Comparison of ENCODE assay signal across 8 cellular contexts in the genomic region with DNA sequence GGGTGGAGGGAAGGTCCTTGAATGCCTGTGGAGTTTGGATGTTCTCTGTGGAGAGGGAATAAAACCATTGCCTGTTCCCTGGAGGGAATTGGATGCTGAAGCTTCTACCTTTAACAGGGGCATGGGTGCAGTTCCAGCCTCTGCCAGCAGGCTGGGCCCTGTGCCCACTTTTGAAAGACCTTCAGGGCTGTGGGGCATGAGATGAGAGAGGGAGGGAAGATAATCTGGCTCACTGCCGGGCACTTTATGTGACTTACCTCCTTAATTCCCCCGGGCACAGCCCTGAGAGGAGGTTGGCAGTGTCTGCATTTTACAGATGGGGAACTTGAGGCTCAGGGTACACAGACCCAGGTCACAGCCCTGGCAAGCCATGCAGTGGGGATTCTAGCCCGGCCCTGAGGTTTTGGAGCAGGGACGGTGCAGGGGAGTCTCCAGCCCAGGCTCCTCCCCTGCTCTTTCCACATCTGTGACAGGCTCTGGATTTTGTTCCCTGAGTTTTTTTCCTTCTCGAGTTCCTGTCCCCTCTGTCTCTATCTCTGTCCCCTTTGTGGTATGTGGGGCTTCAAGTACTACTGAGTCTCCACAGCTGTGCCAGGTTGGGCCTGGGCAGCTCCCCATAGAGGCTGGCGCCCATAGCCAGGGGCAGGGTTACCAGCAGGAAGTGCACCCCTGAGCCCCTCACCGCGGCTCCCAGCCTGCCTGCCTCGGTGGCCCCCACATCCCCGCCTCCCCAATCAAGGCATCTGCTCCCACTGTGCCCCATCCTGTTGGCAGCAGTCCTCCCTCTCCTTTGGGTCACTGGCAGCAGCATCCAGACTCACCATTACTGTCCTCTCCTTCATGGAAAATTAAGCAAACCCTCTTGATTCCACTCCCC. TPM values are rescaled to one million over a fixed set of nuclear protein-coding genes. Genes with fewer than 3 reads are reported as not detected.
DNase-seq lines count a peak whose midpoint lies in the region; ATAC-seq lines count a peak whose summit lies in the region.

No MANE protein-coding gene starts in this region.

- in situ Hi-C loops in G401 (cut with HindIII; ENCODE audit: low sequenced_read_pairs), result no loop called here

- intact Hi-C loops in left colon (cut with DNase I, micrococcal nuclease), result loop anchor here in 1 of 2 donors (10.0 kb wide), 1 partner anchor 126 kb away; no protein-coding TSS in a partner anchor

- DNase-seq in G401 (ENCODE audit: low spot score), result peak; percentile 72
- DNase-seq in NCI-H446 treated with DMSO at 0.1 percent for 48 hours (lab: John Stamatoyannopoulos, UW), result peak; percentile 68
- DNase-seq in activated CD4-positive, alpha-beta T cell treated with anti-CD3 and anti-CD28 coated beads for 1 hour, result peak; percentile 78
- DNase-seq in cerebellar cortex (ENCODE audit: low spot score), result peak; percentile 80
- peak; percentile 74 to 90 for DNase-seq in left colon
- peak; percentile 84 to 87 for DNase-seq in stimulated activated CD4-positive, alpha-beta T cell treated with anti-CD3 and anti-CD28 coated beads, Interleukin-2, amount 100 ng/mL, for 48 hours

- peak; percentile 63 for ATAC-seq in HG03135 (IDR thresholded peaks at IDR 0.05; ENCODE audit: unreplicated experiment)
- ATAC-seq in left colon, result peak; percentile 97
- ATAC-seq in GM21381 (IDR thresholded peaks at IDR 0.05; ENCODE audit: unreplicated experiment), result no peak

RNA-seq across cellular contexts. Expression of a gene that starts 14.0 kb away (rescaled TPM):
- 2.6 and 3.9 TPM in 2 replicates for total RNA-seq in G401 (2014; rRNA removed; shearing (Covaris generic))
- total RNA-seq in left colon, result 10 to 100 TPM in 1 of 2 donors, 1 to 10 TPM in 1; 6.7 to 14.4 TPM

RNA-seq across cellular contexts. Expression of a gene that starts 27.7 kb away (rescaled TPM):
- total RNA-seq in G401 (2014; rRNA removed; shearing (Covaris generic)), result 69.1 and 70.6 TPM in 2 replicates
- 10 to 100 TPM; 27.1 to 31.8 TPM for total RNA-seq in left colon

RNA-seq across cellular contexts. Expression of a gene that starts 56.1 kb away (rescaled TPM):
- total RNA-seq in G401 (2014; rRNA removed; shearing (Covaris generic)), result 148 and 168 TPM in 2 replicates
- 10 to 100 TPM; 21.2 to 23.1 TPM for total RNA-seq in left colon
